1 cellular context compared by ENCODE assay signal in genomic region chr7:128633915-128634314, GRCh38. TPM values are rescaled to one million over a fixed set of nuclear protein-coding genes. Genes with fewer than 3 reads are reported as not detected.
"Had no signal": no experiment of that assay in that cellular context is flagged by ENCODE, and none has a peak within 500 bp of the region (broad histone marks: within the 10 kb centered on the region; RNA-seq: fewer than 3 reads in every experiment).

No MANE protein-coding gene starts in this region.

RNA-seq across cellular contexts. Expression of gene GARIN1A, which starts 38.2 kb away (rescaled TPM):
- total RNA-seq: epithelial cell of proximal tubule had no signal
